ENCODE assay signal across 1 cellular context in genomic region chr6:31739639-31740396, GRCh38.
A peak's percentile ranks its signal among the peaks of the same experiment; 100 is the strongest.
TF ChIP-seq lines count a peak whose summit lies in the region.

TSS of gene MSH5 (plus strand) at chr6:31740005. CDS start at chr6:31740467, 462 bp downstream.

TF ChIP-seq in IMR-90, 13 proteins besides CTCF, POLR2A, EP300 and RAD21 (continued from another document):
- TF ChIP-seq, protein P1, sequence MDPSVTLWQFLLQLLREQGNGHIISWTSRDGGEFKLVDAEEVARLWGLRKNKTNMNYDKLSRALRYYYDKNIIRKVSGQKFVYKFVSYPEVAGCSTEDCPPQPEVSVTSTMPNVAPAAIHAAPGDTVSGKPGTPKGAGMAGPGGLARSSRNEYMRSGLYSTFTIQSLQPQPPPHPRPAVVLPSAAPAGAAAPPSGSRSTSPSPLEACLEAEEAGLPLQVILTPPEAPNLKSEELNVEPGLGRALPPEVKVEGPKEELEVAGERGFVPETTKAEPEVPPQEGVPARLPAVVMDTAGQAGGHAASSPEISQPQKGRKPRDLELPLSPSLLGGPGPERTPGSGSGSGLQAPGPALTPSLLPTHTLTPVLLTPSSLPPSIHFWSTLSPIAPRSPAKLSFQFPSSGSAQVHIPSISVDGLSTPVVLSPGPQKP (IDR thresholded peaks at IDR 0.05; ENCODE audit: borderline replicate concordance, low read depth, low read length) = no peak
- TF ChIP-seq MAFK (IDR thresholded peaks at IDR 0.05; ENCODE audit: low read depth, low read length) (no peak), NFE2L2 (IDR thresholded peaks at IDR 0.05; ENCODE audit: low read depth, low read length) (no peak), MXI1 (IDR thresholded peaks at IDR 0.05; ENCODE audit: borderline replicate concordance, low read depth, low read length) (peak; percentile 90), BHLHE40 (IDR thresholded peaks at IDR 0.05; ENCODE audit: low read depth, low read length) (peak; percentile 79), CHD1 (IDR thresholded peaks at IDR 0.05; ENCODE audit: low read depth, low read length) (no peak), RFX5 (IDR thresholded peaks at IDR 0.05; ENCODE audit: low read depth, low read length) (no peak), MAZ (IDR thresholded peaks at IDR 0.05; ENCODE audit: borderline replicate concordance, low read depth, low read length) (no peak), FOS (IDR thresholded peaks at IDR 0.05; ENCODE audit: low read depth, low read length) (no peak)
TF ChIP-seq in IMR-90: peak in this region for 3.
